ENCODE assay signal across 8 cellular contexts in the genomic region with DNA sequence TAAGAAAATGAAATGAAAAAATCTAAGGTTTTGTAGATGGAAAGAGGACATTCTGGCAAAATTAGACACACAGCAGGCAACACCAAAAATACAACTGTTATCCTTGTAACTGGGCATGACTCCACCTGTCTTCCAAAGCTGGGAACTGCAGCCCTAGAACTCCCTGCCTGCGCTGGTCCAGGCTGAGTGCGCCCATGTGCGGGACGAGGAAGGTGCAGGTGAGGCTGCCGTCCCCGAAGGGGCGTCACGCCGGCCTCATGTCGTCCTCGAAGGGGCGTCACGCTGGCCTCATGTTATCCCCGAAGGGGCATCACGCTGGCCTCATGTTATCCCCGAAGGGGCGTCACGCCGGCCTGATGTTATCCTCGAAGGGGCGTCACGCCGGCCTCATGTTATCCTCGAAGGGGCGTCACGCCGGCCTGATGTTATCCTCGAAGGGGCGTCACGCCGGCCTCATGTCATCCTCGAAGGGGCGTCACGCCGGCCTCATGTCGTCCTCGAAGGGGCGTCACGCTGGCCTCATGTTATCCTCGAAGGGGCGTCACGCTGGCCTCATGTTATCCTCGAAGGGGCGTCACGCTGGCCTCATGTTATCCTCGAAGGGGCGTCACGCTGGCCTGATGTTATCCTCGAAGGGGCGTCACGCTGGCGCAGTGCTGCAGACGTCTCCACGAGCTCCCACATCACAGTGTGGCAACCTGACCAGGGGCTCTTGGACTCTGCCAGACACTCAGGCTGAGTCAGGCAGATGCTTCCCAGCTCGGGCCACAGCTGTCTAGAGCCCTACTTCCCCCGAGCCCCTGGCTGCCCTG.
DNase-seq lines count a peak whose midpoint lies in the region; ATAC-seq and TF ChIP-seq lines count a peak whose summit lies in the region.
"Not testable (repeated sequence)": the region's sequence is repeated elsewhere in the genome, so short reads cannot be mapped to it uniquely, and the experiment has no call there.

No MANE protein-coding gene starts in this region.

- TF ChIP-seq EP300 in SK-N-SH (IDR thresholded peaks at IDR 0.05; ENCODE audit: borderline replicate concordance in 1 of 2, low read depth in 1 of 2, low read length in 1 of 2): not testable (repeated sequence)

- H3F3A ChIP-seq in SK-N-SH (replicated peaks; ENCODE audit: insufficient read depth): not testable (repeated sequence)

- DNase-seq in DND-41 (peak; percentile 7), HT1080 (ENCODE audit: low read depth) (peak; percentile 4), NCI-H460 (ENCODE audit: extremely low read depth, low read depth) (peak; percentile 14), SK-N-SH (peak; percentile 65), iPS DF 4.7 (ENCODE audit: extremely low read depth, low spot score) (peak; percentile 19)
- not testable (repeated sequence) for DNase-seq in dorsolateral prefrontal cortex, upper lobe of right lung

- H3K79me2 ChIP-seq in DND-41 (ENCODE audit: insufficient read depth, low read length); SK-N-SH (ENCODE audit: insufficient read depth): not testable (repeated sequence)

- H3K27ac ChIP-seq in DND-41 (ENCODE audit: low read length); SK-N-SH (ENCODE audit: low read depth in 2 of 2, low read length in 1 of 2); dorsolateral prefrontal cortex; upper lobe of right lung: not testable (repeated sequence)

- TF ChIP-seq CTCF in DND-41 (IDR thresholded peaks at IDR 0.05; ENCODE audit: borderline replicate concordance, extremely low read depth, low read length, poor library complexity, severe bottlenecking): peak; percentile 61
- peak; percentile 60 for TF ChIP-seq CTCF in SK-N-SH (IDR thresholded peaks at IDR 0.05)
- TF ChIP-seq CTCF in dorsolateral prefrontal cortex (IDR thresholded peaks at IDR 0.05 in 54 of 56, conservative IDR thresholded peaks at IDR 0.05 in 2 of 56; ENCODE audit: low read depth in 1 of 56, partially characterized antibody in 56 of 56): peak in 53 of 56 donors; percentile 21 to 71 (median 54)
- peak; percentile 55 to 65 (median 60) for TF ChIP-seq CTCF in nephron (IDR thresholded peaks at IDR 0.05; ENCODE audit: unreplicated experiment in 3 of 3)
- peak; percentile 53 for TF ChIP-seq CTCF in upper lobe of right lung (IDR thresholded peaks at IDR 0.05)

- 9% methylated on average over 16 of the region's 56 CpGs for WGBS in SK-N-SH (ENCODE audit: low lambda C conversion rate)

- not testable (repeated sequence) for H3K4me2 ChIP-seq in DND-41 (ENCODE audit: insufficient read depth, low read length); SK-N-SH

- TF ChIP-seq RAD21 in SK-N-SH (IDR thresholded peaks at IDR 0.05; ENCODE audit: low read length): not testable (repeated sequence)

- H3K4me3 ChIP-seq in DND-41 (ENCODE audit: low read depth in 1 of 2, low read length in 2 of 2); SK-N-SH (ENCODE audit: low read depth in 2 of 2, low read length in 1 of 2); dorsolateral prefrontal cortex; upper lobe of right lung: not testable (repeated sequence)

- H3K9me2 ChIP-seq in SK-N-SH: not testable (repeated sequence)

- H3K9ac ChIP-seq in DND-41 (ENCODE audit: low read depth, low read length); SK-N-SH: not testable (repeated sequence)

- not testable (repeated sequence) for H3K27me3 ChIP-seq in DND-41 (ENCODE audit: insufficient read depth, low read length, poor library complexity); dorsolateral prefrontal cortex
- H3K27me3 ChIP-seq in SK-N-SH (ENCODE audit: insufficient read depth): peaks cover 22% of the 10 kb centered on the region; the same call in 1 of the 2 replicates
- H3K27me3 ChIP-seq in upper lobe of right lung: peaks cover 18% of the 10 kb centered on the region

- not testable (repeated sequence) for H2AFZ ChIP-seq in DND-41 (ENCODE audit: low read depth, low read length); SK-N-SH (ENCODE audit: low read depth)

- not testable (repeated sequence) for H3K36me3 Mint-ChIP-seq in nephron (ENCODE audit: low read depth)

- not testable (repeated sequence) for H3K9me3 ChIP-seq in DND-41 (ENCODE audit: insufficient read depth, low read length, severe bottlenecking); SK-N-SH; upper lobe of right lung

- peaks cover 32% of the 10 kb centered on the region for H3K27me3 Mint-ChIP-seq in nephron (ENCODE audit: low read depth)

- CTCF ChIA-PET in SK-N-SH (lab: Yijun Ruan, JAX): interaction anchor here (0.6 to 2.8 kb wide), 9 partner anchors 11 to 52 kb away, joined by 3 to 14 read pairs (median 4); no protein-coding TSS in a partner anchor

- not testable (repeated sequence) for H3K4me3 Mint-ChIP-seq in nephron

- POLR2A ChIA-PET in SK-N-SH (lab: Yijun Ruan, JAX): not testable (repeated sequence)

- H3K4me1 Mint-ChIP-seq in nephron: not testable (repeated sequence)

- not testable (repeated sequence) for H3K4me1 ChIP-seq in DND-41 (ENCODE audit: insufficient read depth, low read length); SK-N-SH (ENCODE audit: control insufficient read depth in 1 of 2, insufficient read depth in 2 of 2, low read depth in 1 of 2, low read length in 1 of 2); upper lobe of right lung

- H3K36me3 ChIP-seq in DND-41 (ENCODE audit: insufficient read depth, low read length); SK-N-SH (replicated peaks in 1 of 2; ENCODE audit: control insufficient read depth in 1 of 2, insufficient read depth in 2 of 2, low read length in 1 of 2); upper lobe of right lung: not testable (repeated sequence)

- ATAC-seq in DND-41 (ENCODE audit: insufficient read depth, low read depth): not testable (repeated sequence)
- peak; percentile 56 for ATAC-seq in upper lobe of right lung

- not testable (repeated sequence) for H3K9me3 Mint-ChIP-seq in nephron

- not testable (repeated sequence) for H4K20me1 ChIP-seq in DND-41 (ENCODE audit: insufficient read depth, low read length); SK-N-SH (ENCODE audit: insufficient read depth)

- intact Hi-C loops in dorsolateral prefrontal cortex (cut with DNase I): loop anchor here in 1 of 2 donors (10.0 kb wide), 2 partner anchors 214 to 366 kb away; no protein-coding TSS in a partner anchor
- intact Hi-C loops in upper lobe of right lung (cut with DNase I): not testable (repeated sequence)

- H3K27ac Mint-ChIP-seq in nephron: not testable (repeated sequence)
